Comparison of ENCODE assay signal across 8 cellular contexts in the genomic region with DNA sequence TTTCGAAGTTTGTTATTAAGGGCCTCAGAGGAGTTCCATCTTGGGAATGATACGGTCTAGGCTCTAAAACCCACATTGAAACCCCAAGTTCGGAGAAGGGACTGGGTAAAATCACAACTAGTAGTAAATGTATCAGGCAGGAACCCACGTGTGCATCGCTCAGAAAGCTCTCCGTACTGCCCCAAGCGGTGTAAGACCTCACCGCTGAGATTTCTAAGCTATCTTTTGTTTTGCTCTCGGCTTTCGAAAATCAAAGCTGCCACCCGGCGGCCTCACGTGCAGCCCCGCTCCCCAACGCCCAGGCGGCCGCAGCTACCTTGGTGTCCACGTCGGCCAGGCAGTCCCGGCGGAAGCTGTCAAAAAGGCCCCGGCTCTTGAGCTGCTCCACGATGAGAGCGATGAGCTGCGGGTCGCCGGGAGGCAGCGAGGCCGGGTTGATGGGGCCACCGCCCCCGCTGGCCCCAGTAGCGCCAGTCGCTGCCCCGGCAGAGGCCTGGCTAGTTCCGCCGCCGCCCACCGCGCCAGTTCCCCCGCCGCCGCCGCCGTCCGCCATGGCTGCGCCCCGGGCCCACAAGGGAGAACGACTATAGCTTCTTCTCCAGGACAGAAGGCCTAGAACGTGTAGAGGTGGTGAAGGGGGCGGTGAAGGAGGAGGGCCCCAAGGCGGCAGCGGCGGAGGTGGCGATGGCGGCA. TPM values are rescaled to one million over a fixed set of nuclear protein-coding genes. Genes with fewer than 3 reads are reported as not detected.
DNase-seq lines count a peak whose midpoint lies in the region; ATAC-seq and TF ChIP-seq lines count a peak whose summit lies in the region.

No MANE protein-coding gene starts in this region.

- H3K4me3 Mint-ChIP-seq in chondrocyte (ENCODE audit: unreplicated experiment), result peak overlapping the region; percentile 85

- peak; percentile 54 for ATAC-seq in GM18867 (IDR thresholded peaks at IDR 0.05; ENCODE audit: unreplicated experiment)
- ATAC-seq in HG03103 (IDR thresholded peaks at IDR 0.05; ENCODE audit: low read depth, unreplicated experiment), result peak; percentile 43
- peak; percentile 76 for ATAC-seq in left colon

- DNase-seq in ACHN (peak; percentile 75), NCI-H345 (lab: John Stamatoyannopoulos, UW) (peak; percentile 66), chondrocyte (ENCODE audit: low spot score) (no peak), left colon (peak; percentile 53 to 77)
- peak; percentile 45 to 46 for DNase-seq in activated CD4-positive, alpha-beta T cell treated with anti-CD3 and anti-CD28 coated beads for 24 hours (ENCODE audit: low read depth in 2 of 2)
- peak; percentile 74 for DNase-seq in stimulated activated CD4-positive, alpha-beta T cell treated with anti-CD3 and anti-CD28 coated beads, Interleukin-1b, Interleukin-23, amount 100 ng/mL, for 48 hours

- no peaks in the 10 kb centered on the region for H3K9me3 Mint-ChIP-seq in chondrocyte (ENCODE audit: low read depth)

- H3K36me3 Mint-ChIP-seq in chondrocyte (ENCODE audit: low read depth), result peaks cover 5% of the 10 kb centered on the region

- TF ChIP-seq CTCF in chondrocyte (IDR thresholded peaks at IDR 0.05), result peak; percentile 87

- intact Hi-C loops in left colon (cut with DNase I, micrococcal nuclease), result no loop called here

- in situ Hi-C loops in ACHN (cut with HindIII; ENCODE audit: low pct_ligation_motif_present, low pct_unique_long_range_greater_than_20kb, low sequenced_read_pairs), result loop anchor here (25.0 kb wide), 1 partner anchor 696 kb away; no protein-coding TSS in a partner anchor

- peaks cover 59% of the 10 kb centered on the region for H3K4me1 Mint-ChIP-seq in chondrocyte (ENCODE audit: low read depth)

- H3K27me3 Mint-ChIP-seq in chondrocyte (ENCODE audit: low read depth), result no peaks in the 10 kb centered on the region

- peak overlapping the region; percentile 97 for H3K27ac Mint-ChIP-seq in chondrocyte (ENCODE audit: unreplicated experiment)

RNA-seq across cellular contexts. Expression of a gene that starts 0.4 kb away (rescaled TPM):
- total RNA-seq in chondrocyte (62.0 to 71.6 TPM (median 70.9 TPM) in 3 replicates), left colon (10 to 100 TPM; 22.5 to 23.8 TPM)
